ENCODE assay signal across 2 cellular contexts in genomic region chr20:1240549-1240948, GRCh38.
TF ChIP-seq lines count a peak whose summit lies in the region.

No MANE protein-coding gene starts in this region.

TF ChIP-seq in IMR-90, 13 proteins besides CTCF, POLR2A, EP300 and RAD21:
- TF ChIP-seq BHLHE40 (IDR thresholded peaks at IDR 0.05; ENCODE audit: low read depth, low read length) (no peak), MAZ (IDR thresholded peaks at IDR 0.05; ENCODE audit: borderline replicate concordance, low read depth, low read length) (no peak), SMC3 (IDR thresholded peaks at IDR 0.05; ENCODE audit: low read depth, low read length) (no peak), CHD1 (IDR thresholded peaks at IDR 0.05; ENCODE audit: low read depth, low read length) (no peak), USF2 (IDR thresholded peaks at IDR 0.05; ENCODE audit: low read depth, low read length) (no peak), FOS (IDR thresholded peaks at IDR 0.05; ENCODE audit: low read depth, low read length) (no peak), NFE2L2 (IDR thresholded peaks at IDR 0.05; ENCODE audit: low read depth, low read length) (no peak), RFX5 (IDR thresholded peaks at IDR 0.05; ENCODE audit: low read depth, low read length) (no peak), MAFK (IDR thresholded peaks at IDR 0.05; ENCODE audit: low read depth, low read length) (no peak)
TF ChIP-seq in IMR-90: peak in this region for 0.

TF ChIP-seq in K562, 482 proteins besides CTCF, POLR2A, EP300 and RAD21:
- TF ChIP-seq ZNF79 (CRISPR knock-in tag; IDR thresholded peaks at IDR 0.05; ENCODE audit: low read depth) (no peak), RFX1 (IDR thresholded peaks at IDR 0.05) (peak; percentile 55)
TF ChIP-seq in K562: peak in this region for 1.
